In the genomic region with DNA sequence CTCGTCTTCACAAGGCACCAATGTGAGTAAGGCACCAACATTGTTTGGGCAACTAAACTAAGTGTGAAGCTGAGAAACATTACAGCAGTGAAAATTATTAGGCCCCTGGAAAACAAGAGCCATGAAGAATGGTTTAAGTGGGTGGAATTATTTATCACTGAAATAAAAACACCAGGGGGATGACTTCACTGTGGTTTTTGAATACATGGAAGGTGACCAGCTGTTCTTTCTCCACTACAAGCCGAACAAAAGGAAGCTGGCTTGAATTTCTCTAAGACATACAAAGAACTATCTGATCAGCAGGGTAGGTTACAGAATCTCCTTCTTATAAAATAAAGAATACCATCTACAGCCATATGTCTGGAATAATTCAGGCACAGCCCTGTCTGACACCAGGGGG, we compare ENCODE assay signal across 1 cellular context.
TF ChIP-seq lines count a peak whose summit lies in the region.

No MANE protein-coding gene starts in this region.

TF ChIP-seq in GM23338, 12 proteins besides CTCF, POLR2A, EP300 and RAD21:
- TF ChIP-seq, protein P1, sequence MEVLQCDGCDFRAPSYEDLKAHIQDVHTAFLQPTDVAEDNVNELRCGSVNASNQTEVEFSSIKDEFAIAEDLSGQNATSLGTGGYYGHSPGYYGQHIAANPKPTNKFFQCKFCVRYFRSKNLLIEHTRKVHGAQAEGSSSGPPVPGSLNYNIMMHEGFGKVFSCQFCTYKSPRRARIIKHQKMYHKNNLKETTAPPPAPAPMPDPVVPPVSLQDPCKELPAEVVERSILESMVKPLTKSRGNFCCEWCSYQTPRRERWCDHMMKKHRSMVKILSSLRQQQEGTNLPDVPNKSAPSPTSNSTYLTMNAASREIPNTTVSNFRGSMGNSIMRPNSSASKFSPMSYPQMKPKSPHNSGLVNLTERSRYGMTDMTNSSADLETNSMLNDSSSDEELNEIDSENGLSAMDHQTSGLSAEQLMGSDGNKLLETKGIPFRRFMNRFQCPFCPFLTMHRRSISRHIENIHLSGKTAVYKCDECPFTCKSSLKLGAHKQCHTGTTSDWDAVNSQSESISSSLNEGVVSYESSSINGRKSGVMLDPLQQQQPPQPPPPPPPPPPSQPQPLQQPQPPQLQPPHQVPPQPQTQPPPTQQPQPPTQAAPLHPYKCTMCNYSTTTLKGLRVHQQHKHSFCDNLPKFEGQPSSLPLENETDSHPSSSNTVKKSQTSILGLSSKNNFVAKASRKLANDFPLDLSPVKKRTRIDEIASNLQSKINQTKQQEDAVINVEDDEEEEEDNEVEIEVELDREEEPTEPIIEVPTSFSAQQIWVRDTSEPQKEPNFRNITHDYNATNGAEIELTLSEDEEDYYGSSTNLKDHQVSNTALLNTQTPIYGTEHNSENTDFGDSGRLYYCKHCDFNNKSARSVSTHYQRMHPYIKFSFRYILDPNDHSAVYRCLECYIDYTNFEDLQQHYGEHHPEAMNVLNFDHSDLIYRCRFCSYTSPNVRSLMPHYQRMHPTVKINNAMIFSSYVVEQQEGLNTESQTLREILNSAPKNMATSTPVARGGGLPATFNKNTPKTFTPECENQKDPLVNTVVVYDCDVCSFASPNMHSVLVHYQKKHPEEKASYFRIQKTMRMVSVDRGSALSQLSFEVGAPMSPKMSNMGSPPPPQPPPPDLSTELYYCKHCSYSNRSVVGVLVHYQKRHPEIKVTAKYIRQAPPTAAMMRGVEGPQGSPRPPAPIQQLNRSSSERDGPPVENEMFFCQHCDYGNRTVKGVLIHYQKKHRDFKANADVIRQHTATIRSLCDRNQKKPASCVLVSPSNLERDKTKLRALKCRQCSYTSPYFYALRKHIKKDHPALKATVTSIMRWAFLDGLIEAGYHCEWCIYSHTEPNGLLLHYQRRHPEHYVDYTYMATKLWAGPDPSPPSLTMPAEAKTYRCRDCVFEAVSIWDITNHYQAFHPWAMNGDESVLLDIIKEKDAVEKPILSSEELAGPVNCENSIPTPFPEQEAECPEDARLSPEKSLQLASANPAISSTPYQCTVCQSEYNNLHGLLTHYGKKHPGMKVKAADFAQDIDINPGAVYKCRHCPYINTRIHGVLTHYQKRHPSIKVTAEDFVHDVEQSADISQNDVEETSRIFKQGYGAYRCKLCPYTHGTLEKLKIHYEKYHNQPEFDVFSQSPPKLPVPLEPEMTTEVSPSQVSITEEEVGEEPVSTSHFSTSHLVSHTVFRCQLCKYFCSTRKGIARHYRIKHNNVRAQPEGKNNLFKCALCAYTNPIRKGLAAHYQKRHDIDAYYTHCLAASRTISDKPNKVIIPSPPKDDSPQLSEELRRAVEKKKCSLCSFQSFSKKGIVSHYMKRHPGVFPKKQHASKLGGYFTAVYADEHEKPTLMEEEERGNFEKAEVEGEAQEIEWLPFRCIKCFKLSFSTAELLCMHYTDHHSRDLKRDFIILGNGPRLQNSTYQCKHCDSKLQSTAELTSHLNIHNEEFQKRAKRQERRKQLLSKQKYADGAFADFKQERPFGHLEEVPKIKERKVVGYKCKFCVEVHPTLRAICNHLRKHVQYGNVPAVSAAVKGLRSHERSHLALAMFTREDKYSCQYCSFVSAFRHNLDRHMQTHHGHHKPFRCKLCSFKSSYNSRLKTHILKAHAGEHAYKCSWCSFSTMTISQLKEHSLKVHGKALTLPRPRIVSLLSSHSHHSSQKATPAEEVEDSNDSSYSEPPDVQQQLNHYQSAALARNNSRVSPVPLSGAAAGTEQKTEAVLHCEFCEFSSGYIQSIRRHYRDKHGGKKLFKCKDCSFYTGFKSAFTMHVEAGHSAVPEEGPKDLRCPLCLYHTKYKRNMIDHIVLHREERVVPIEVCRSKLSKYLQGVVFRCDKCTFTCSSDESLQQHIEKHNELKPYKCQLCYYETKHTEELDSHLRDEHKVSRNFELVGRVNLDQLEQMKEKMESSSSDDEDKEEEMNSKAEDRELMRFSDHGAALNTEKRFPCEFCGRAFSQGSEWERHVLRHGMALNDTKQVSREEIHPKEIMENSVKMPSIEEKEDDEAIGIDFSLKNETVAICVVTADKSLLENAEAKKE (CRISPR knock-in tag; IDR thresholded peaks at IDR 0.05): no peak
- TF ChIP-seq CREB1 (CRISPR knock-in tag; IDR thresholded peaks at IDR 0.05; ENCODE audit: low read depth): no peak
- TF ChIP-seq NANOG (IDR thresholded peaks at IDR 0.05; ENCODE audit: borderline replicate concordance): no peak
- TF ChIP-seq, protein P2, sequence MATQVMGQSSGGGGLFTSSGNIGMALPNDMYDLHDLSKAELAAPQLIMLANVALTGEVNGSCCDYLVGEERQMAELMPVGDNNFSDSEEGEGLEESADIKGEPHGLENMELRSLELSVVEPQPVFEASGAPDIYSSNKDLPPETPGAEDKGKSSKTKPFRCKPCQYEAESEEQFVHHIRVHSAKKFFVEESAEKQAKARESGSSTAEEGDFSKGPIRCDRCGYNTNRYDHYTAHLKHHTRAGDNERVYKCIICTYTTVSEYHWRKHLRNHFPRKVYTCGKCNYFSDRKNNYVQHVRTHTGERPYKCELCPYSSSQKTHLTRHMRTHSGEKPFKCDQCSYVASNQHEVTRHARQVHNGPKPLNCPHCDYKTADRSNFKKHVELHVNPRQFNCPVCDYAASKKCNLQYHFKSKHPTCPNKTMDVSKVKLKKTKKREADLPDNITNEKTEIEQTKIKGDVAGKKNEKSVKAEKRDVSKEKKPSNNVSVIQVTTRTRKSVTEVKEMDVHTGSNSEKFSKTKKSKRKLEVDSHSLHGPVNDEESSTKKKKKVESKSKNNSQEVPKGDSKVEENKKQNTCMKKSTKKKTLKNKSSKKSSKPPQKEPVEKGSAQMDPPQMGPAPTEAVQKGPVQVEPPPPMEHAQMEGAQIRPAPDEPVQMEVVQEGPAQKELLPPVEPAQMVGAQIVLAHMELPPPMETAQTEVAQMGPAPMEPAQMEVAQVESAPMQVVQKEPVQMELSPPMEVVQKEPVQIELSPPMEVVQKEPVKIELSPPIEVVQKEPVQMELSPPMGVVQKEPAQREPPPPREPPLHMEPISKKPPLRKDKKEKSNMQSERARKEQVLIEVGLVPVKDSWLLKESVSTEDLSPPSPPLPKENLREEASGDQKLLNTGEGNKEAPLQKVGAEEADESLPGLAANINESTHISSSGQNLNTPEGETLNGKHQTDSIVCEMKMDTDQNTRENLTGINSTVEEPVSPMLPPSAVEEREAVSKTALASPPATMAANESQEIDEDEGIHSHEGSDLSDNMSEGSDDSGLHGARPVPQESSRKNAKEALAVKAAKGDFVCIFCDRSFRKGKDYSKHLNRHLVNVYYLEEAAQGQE (IDR thresholded peaks at IDR 0.05; ENCODE audit: unreplicated experiment): no peak
- no peak for TF ChIP-seq EZH2 (IDR thresholded peaks at IDR 0.05; ENCODE audit: low read depth, unreplicated experiment)
- TF ChIP-seq JUNB (IDR thresholded peaks at IDR 0.05; ENCODE audit: unreplicated experiment): no peak
- no peak for TF ChIP-seq STAT1 (IDR thresholded peaks at IDR 0.05; ENCODE audit: unreplicated experiment)
- TF ChIP-seq ZNF114 (CRISPR knock-in tag; IDR thresholded peaks at IDR 0.05): no peak
- TF ChIP-seq ZNF331 (CRISPR knock-in tag; IDR thresholded peaks at IDR 0.05; ENCODE audit: low read depth): no peak
- TF ChIP-seq, protein P3, sequence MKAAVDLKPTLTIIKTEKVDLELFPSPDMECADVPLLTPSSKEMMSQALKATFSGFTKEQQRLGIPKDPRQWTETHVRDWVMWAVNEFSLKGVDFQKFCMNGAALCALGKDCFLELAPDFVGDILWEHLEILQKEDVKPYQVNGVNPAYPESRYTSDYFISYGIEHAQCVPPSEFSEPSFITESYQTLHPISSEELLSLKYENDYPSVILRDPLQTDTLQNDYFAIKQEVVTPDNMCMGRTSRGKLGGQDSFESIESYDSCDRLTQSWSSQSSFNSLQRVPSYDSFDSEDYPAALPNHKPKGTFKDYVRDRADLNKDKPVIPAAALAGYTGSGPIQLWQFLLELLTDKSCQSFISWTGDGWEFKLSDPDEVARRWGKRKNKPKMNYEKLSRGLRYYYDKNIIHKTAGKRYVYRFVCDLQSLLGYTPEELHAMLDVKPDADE (IDR thresholded peaks at IDR 0.05): no peak
- TF ChIP-seq EZH2phosphoT487 (IDR thresholded peaks at IDR 0.05; ENCODE audit: unreplicated experiment): no peak
- no peak for TF ChIP-seq POLR2AphosphoS5 (IDR thresholded peaks at IDR 0.05; ENCODE audit: low read depth)
